34 cellular contexts compared by ENCODE assay signal in the genomic region with DNA sequence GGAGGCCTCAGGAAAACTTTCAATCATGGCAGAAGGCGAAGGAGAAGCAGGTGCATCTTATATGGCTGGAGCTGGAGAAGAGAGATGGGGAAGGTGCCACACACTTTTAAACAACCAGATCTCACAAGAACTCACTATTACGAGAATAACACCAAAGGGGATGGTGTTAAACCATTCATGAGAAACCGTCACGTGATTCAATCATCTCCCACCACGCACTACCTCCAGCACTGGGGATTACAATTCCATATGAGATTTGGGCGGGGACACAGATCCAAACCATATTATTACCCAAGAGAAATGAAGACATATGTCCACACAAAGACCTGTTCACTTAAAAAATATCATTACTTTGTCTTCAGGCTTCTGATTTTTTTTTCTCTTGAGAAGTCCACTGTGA.
"Had no signal": no experiment of that assay in that cellular context is flagged by ENCODE, and none has a peak within 500 bp of the region (broad histone marks: within the 10 kb centered on the region; RNA-seq: fewer than 3 reads in every experiment).

No MANE protein-coding gene starts in this region.

- H3K36me3 ChIP-seq: MG63 had no signal

- H3K9me3 ChIP-seq: MG63 had no signal

- DNase-seq: Karpas-422, Kasumi-1, MG63, MM.1S, MV-4-11, NCI-H1048, NCI-H1092, NCI-H1092 treated with DMSO at 0.1 percent for 48 hours, NCI-H1105, NCI-H1105 treated with DMSO at 0.1 percent for 48 hours, NCI-H1417 treated with DMSO at 0.1 percent for 48 hours, NCI-H1436, NCI-H1436 treated with DMSO at 0.1 percent for 48 hours, NCI-H146, NCI-H1694, NCI-H1694 treated with DMSO at 0.1 percent for 48 hours, NCI-H187, NCI-H187 treated with DMSO at 0.1 percent for 48 hours, NCI-H1930, NCI-H2029, NCI-H2029 treated with DMSO at 0.1 percent for 48 hours, NCI-H2081, NCI-H2081 treated with DMSO at 0.1 percent for 48 hours, NCI-H2107, NCI-H2171, NCI-H2171 treated with DMSO at 0.1 percent for 48 hours, NCI-H2227 treated with DMSO at 0.1 percent for 48 hours, NCI-H226, NCI-H345, NCI-H446, NCI-H446 treated with DMSO at 0.1 percent for 48 hours, NCI-H510A, NCI-H510A treated with DMSO at 0.1 percent for 48 hours, NCI-H524 had no signal

- H3K4me3 ChIP-seq: MG63 had no signal

- H3K27me3 ChIP-seq: MG63 had no signal
